Comparison of ENCODE assay signal across 8 cellular contexts in the genomic region with DNA sequence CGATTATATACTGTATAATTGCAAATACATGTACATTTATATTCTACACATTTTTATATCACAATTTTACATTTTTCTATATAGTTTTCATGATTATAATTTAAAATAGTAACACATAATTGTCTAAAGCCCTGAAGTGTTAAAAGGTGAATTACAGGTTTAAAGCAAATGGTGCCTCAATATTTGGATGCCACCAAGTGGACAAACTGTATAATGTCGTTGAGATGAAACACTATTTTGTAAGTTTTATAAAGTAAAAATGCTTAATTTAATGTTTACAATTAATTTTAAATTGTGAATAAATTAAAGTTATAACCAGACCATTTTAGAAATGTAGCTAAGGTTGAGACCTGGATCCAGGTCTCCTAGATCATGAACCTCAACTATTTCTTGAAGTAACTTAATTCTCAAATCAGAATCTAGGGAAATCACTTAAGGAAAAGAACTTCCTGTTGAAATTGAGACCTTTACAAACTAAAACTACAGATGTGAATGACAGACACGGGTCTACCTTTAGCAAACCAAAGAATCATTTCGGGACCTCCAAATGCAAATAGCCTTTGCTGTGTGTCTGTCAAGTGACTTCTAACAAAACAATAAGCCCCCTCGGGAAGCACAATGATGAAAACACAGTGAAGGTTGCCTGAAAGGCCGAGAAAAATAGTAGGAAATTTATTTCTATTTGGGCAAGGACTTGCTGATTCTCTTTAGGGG. TPM values are rescaled to one million over a fixed set of nuclear protein-coding genes. Genes with fewer than 3 reads are reported as not detected.
A peak's percentile ranks its signal among the peaks of the same experiment; 100 is the strongest.
DNase-seq lines count a peak whose midpoint lies in the region; ATAC-seq and TF ChIP-seq lines count a peak whose summit lies in the region.

No MANE protein-coding gene starts in this region.

- H3K9me3 Mint-ChIP-seq in MCF 10A (ENCODE audit: unreplicated experiment), result no peaks in the 10 kb centered on the region

- H4K8ac ChIP-seq in mesendoderm (ENCODE audit: low read depth, low read length), result no peak overlapping the region

- H3K4me1 ChIP-seq in mesendoderm (ENCODE audit: control insufficient read depth, low read depth, low read length) (no peaks in the 10 kb centered on the region), suprapubic skin (no peaks in the 10 kb centered on the region)

- H3K27ac Mint-ChIP-seq in MCF 10A (ENCODE audit: low read depth, unreplicated experiment), result peak overlapping the region; percentile 31

- no peaks in the 10 kb centered on the region for H3K27me3 ChIP-seq in mesendoderm (ENCODE audit: insufficient read depth, low read length, poor library complexity)
- no peaks in the 10 kb centered on the region for H3K27me3 ChIP-seq in suprapubic skin

- no peak overlapping the region for H3K4me3 Mint-ChIP-seq in MCF 10A (ENCODE audit: unreplicated experiment)

- no peak for ATAC-seq in GM21423 (IDR thresholded peaks at IDR 0.05; ENCODE audit: unreplicated experiment)

- no peak for TF ChIP-seq EP300 in suprapubic skin (IDR thresholded peaks at IDR 0.05)

- H3K18ac ChIP-seq in mesendoderm (ENCODE audit: low read length), result no peak overlapping the region

- no peak overlapping the region for H3K4me3 ChIP-seq in mesendoderm (ENCODE audit: low read length)
- H3K4me3 ChIP-seq in suprapubic skin, result no peak overlapping the region

- peak; percentile 26 for DNase-seq in DMS79 treated with DMSO at 0.1 percent for 48 hours (lab: John Stamatoyannopoulos, UW)
- peak; percentile 46 for DNase-seq in M059J (ENCODE audit: low read depth)
- DNase-seq in MCF 10A (ENCODE audit: unreplicated experiment), result peak; percentile 33
- DNase-seq in mesendoderm, result peak; percentile 26
- no peak for DNase-seq in T-helper 9 cell
- DNase-seq in substantia nigra (lab: John Stamatoyannopoulos, UW), result no peak
- no peak for DNase-seq in suprapubic skin (ENCODE audit: low spot score in 2 of 2)

- H3K79me1 ChIP-seq in mesendoderm (ENCODE audit: low read length), result no peaks in the 10 kb centered on the region

- no peaks in the 10 kb centered on the region for H3K36me3 ChIP-seq in mesendoderm (ENCODE audit: control insufficient read depth, insufficient read depth, low read length)
- H3K36me3 ChIP-seq in suprapubic skin, result no peaks in the 10 kb centered on the region

- 100% methylated on average over 2 of the region's 6 CpGs for WGBS in mesendoderm (ENCODE audit: extremely low coverage, insufficient coverage, low lambda C conversion rate)
- 32% methylated on average over 6 of the region's 6 CpGs for WGBS in suprapubic skin

- CTCF ChIA-PET in MCF 10A (lab: Yijun Ruan, JAX), result interaction anchor here (0.6 to 2.1 kb wide), 14 partner anchors 8 to 406 kb away, joined by 3 to 9 read pairs (median 4); no protein-coding TSS in a partner anchor

- no peak overlapping the region for H3K56ac ChIP-seq in mesendoderm (ENCODE audit: low read length)

- no peak overlapping the region for H3K23ac ChIP-seq in mesendoderm (ENCODE audit: low read length)

- no peak overlapping the region for H4K5ac ChIP-seq in mesendoderm (ENCODE audit: low read length)

- no peak overlapping the region for H3K4ac ChIP-seq in mesendoderm (ENCODE audit: low read depth, low read length)

- TF ChIP-seq CTCF in MCF 10A (IDR thresholded peaks at IDR 0.05; ENCODE audit: unreplicated experiment) (peak; percentile 50), suprapubic skin (IDR thresholded peaks at IDR 0.05) (peak in 1 of 2 donors; percentile 16)

- TF ChIP-seq POLR2A in suprapubic skin (IDR thresholded peaks at IDR 0.05), result no peak

- no peaks in the 10 kb centered on the region for H3K4me1 Mint-ChIP-seq in MCF 10A (ENCODE audit: insufficient read depth, unreplicated experiment)

- H3K36me3 Mint-ChIP-seq in MCF 10A (ENCODE audit: insufficient read depth, unreplicated experiment), result no peaks in the 10 kb centered on the region

- BruUV-seq in MCF 10A (replicated peaks; lab: Mats Ljungman, UMichigan), result no TSS peak

- H3K4me2 ChIP-seq in mesendoderm (ENCODE audit: low read length), result no peak overlapping the region

- intact Hi-C loops in MCF 10A (cut with micrococcal nuclease), result loop anchor here (1.0 to 10.0 kb wide), 3 partner anchors 39 to 341 kb away; no protein-coding TSS in a partner anchor

- peak overlapping the region; percentile 85 for H2BK15ac ChIP-seq in mesendoderm (replicated peaks; ENCODE audit: low read depth)

- no peaks in the 10 kb centered on the region for H3K9me3 ChIP-seq in suprapubic skin

- no peak overlapping the region for H3K27ac ChIP-seq in mesendoderm (ENCODE audit: low read depth, low read length)
- H3K27ac ChIP-seq in substantia nigra (ENCODE audit: low read depth, low read length, poor library complexity, severe bottlenecking), result no peak overlapping the region
- H3K27ac ChIP-seq in suprapubic skin, result no peak overlapping the region

- no peaks in the 10 kb centered on the region for H3K79me2 ChIP-seq in mesendoderm (ENCODE audit: control insufficient read depth, insufficient read depth, low read length)

- no peaks in the 10 kb centered on the region for H3K27me3 Mint-ChIP-seq in MCF 10A (ENCODE audit: insufficient read depth, unreplicated experiment)

- POLR2A ChIA-PET in MCF 10A (lab: Yijun Ruan, JAX), result no interaction called here

- H2BK5ac ChIP-seq in mesendoderm (ENCODE audit: low read length), result no peak overlapping the region

- H2BK120ac ChIP-seq in mesendoderm (ENCODE audit: low read depth, low read length), result no peak overlapping the region

- no peak overlapping the region for H3K9ac ChIP-seq in mesendoderm (ENCODE audit: low read length)

- no peak overlapping the region for H2AK5ac ChIP-seq in mesendoderm (ENCODE audit: low read length)

RNA-seq across cellular contexts. Expression of gene EHHADH, which starts 37.8 kb away (rescaled TPM):
- total RNA-seq in M059J (2014; rRNA removed; shearing (Covaris generic)), result 4.5 and 10.4 TPM in 2 replicates
- total RNA-seq in MCF 10A (2022) (3.2 and 4.0 TPM in 2 replicates), suprapubic skin (1 to 10 TPM; 4.8 to 7.1 (median 6.3) TPM)
- 0.69 TPM for polyA plus RNA-seq in mesendoderm (2013, experiment 1 of 2)
- 0.63 TPM for polyA plus RNA-seq in mesendoderm (2013, experiment 2 of 2)

Comparison
In these comparisons a context has a peak if more than half of its experiments do, and no peak if none do; other contexts are left out.
1. DNase-seq: peak in DMS79 treated with DMSO at 0.1 percent for 48 hours (single experiment), M059J (single experiment), MCF 10A (single experiment) and mesendoderm (single experiment); none in T-helper 9 cell (single experiment), substantia nigra (0 of 49) and suprapubic skin (0 of 2).